ENCODE assay signal across 23 cellular contexts in genomic region chr14:66493750-66494149, GRCh38. TPM values are rescaled to one million over a fixed set of nuclear protein-coding genes. Genes with fewer than 3 reads are reported as not detected.
"Had no signal": no experiment of that assay in that cellular context is flagged by ENCODE, and none has a peak within 500 bp of the region (broad histone marks: within the 10 kb centered on the region; RNA-seq: fewer than 3 reads in every experiment).

No MANE protein-coding gene starts in this region.

- ATAC-seq: effector memory CD8-positive, alpha-beta T cell; esophagus mucosa; gastrocnemius medialis; heart left ventricle; left cardiac atrium; left lung; left ventricle myocardium superior; lower lobe of right lung; mucosa of descending colon; naive thymus-derived CD8-positive, alpha-beta T cell had no signal

- DNase-seq: dermis blood vessel endothelial cell; dorsolateral prefrontal cortex; effector CD4-positive, alpha-beta T cell; effector memory CD8-positive, alpha-beta T cell; endodermal cell; erythroblast; esophagus squamous epithelium; foreskin fibroblast; foreskin melanocyte; gastrocnemius medialis; heart left ventricle; hypothalamus; left cardiac atrium; left lung; left ventricle myocardium superior; lower lobe of right lung; mesenchymal stem cell; mucosa of descending colon; naive B cell; naive thymus-derived CD8-positive, alpha-beta T cell had no signal

RNA-seq across cellular contexts. Expression of gene CCDC196, which starts 7.6 kb away (rescaled TPM):
- polyA plus RNA-seq: heart left ventricle; hepatocyte; keratinocyte; naive thymus-derived CD8-positive, alpha-beta T cell had no signal
